In the genomic region with DNA sequence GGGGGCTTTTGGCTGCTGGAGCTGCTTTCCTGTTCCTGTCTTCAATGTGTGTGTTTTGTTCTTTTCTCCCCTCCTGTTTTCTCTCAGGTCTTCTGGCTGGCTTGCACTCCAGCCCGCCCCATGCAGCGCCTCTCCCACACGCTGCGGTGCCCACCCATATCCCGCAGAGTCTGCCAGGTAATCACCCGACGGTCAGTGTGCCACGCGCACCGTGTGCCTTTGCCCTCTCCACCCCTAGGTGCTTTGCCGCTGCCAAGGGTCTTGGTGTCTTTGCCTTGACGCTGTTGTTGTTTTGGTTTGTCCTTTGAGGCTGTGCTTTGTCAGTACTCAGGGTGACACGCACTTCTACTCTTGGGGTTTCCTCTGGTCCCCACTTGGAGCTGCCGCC, we compare ENCODE assay signal across 29 cellular contexts. TPM values are rescaled to one million over a fixed set of nuclear protein-coding genes. Genes with fewer than 3 reads are reported as not detected.
"Had no signal": no experiment of that assay in that cellular context is flagged by ENCODE, and none has a peak within 500 bp of the region (broad histone marks: within the 10 kb centered on the region; RNA-seq: fewer than 3 reads in every experiment).

No MANE protein-coding gene starts in this region.

- H3K27ac Mint-ChIP-seq: activated naive CD8-positive, alpha-beta T cell treated with anti-CD3 and anti-CD28 coated beads for 36 hours; activated T-helper 1 cell treated with anti-CD3 and anti-CD28 coated beads, Interleukin-12 subunit alpha, Interleukin-12 subunit beta, Interleukin-2, Interleukin-4 antibody, amounts not matched to agents 30 ng/mL and 10 ng/mL and 1 ng/mL, durations not matched to agents 14 hours and 24 hours and 36 hours; WTC11 had no signal

- H3K9me3 Mint-ChIP-seq: activated naive CD8-positive, alpha-beta T cell treated with anti-CD3 and anti-CD28 coated beads for 36 hours; activated T-helper 1 cell treated with anti-CD3 and anti-CD28 coated beads, Interleukin-12 subunit alpha, Interleukin-12 subunit beta, Interleukin-2, Interleukin-4 antibody, amounts not matched to agents 30 ng/mL and 10 ng/mL and 1 ng/mL, durations not matched to agents 14 hours and 24 hours and 36 hours; WTC11 had no signal

- H3K4me1 Mint-ChIP-seq: activated naive CD8-positive, alpha-beta T cell treated with anti-CD3 and anti-CD28 coated beads for 36 hours; WTC11 had no signal

- DNase-seq: activated CD4-positive, alpha-beta T cell treated with anti-CD3 and anti-CD28 coated beads for 48 hours; activated CD4-positive, alpha-beta T cell treated with anti-CD3 and anti-CD28 coated beads, Interleukin-2, amount 50 U/mL, for 4 hours; activated CD4-positive, CD25-positive, alpha-beta regulatory T cell treated with anti-CD3 and anti-CD28 coated beads, Interleukin-2, amount 50 U/mL, for 72 hours; activated effector memory CD4-positive, alpha-beta T cell treated with anti-CD3 and anti-CD28 coated beads, Interleukin-2, amount 50 U/mL, for 16 hours; activated naive CD4-positive, alpha-beta T cell treated with Interleukin-2 at 50 U/mL for 16 hours; activated naive CD8-positive, alpha-beta T cell treated with anti-CD3 and anti-CD28 coated beads for 36 hours; activated T-cell treated with anti-CD3 and anti-CD28 coated beads, Interleukin-2, amount 50 U/mL, for 1 hour; caudate nucleus; MG63; MV-4-11; NCI-H1092 treated with DMSO at 0.1 percent for 48 hours; NCI-H1417 treated with DMSO at 0.1 percent for 48 hours; NCI-H1694; NCI-H2029; NCI-H345; NCI-H510A; NCI-H69; NK-92 treated with Interleukin-12 subunit alpha and Interleukin-12 subunit beta, amount 100 ng/mL, for 24 hours; OCI-M1; Right ventricle myocardium superior; RPMI8226; SJCRH30; SW 1271 had no signal

- H3K9me3 ChIP-seq: MG63, SJCRH30 had no signal

- H3K4me3 ChIP-seq: MG63, SJCRH30 had no signal

- H3K4me3 Mint-ChIP-seq: activated naive CD8-positive, alpha-beta T cell treated with anti-CD3 and anti-CD28 coated beads for 36 hours; activated T-helper 1 cell treated with anti-CD3 and anti-CD28 coated beads, Interleukin-12 subunit alpha, Interleukin-12 subunit beta, Interleukin-2, Interleukin-4 antibody, amounts not matched to agents 30 ng/mL and 10 ng/mL and 1 ng/mL, durations not matched to agents 14 hours and 24 hours and 36 hours; WTC11 had no signal

- H3K4me1 ChIP-seq: SJCRH30 had no signal

- H3K27me3 ChIP-seq: MG63, SJCRH30 had no signal

- H3K27me3 Mint-ChIP-seq: activated naive CD8-positive, alpha-beta T cell treated with anti-CD3 and anti-CD28 coated beads for 36 hours had no signal

- H3K27ac ChIP-seq: SJCRH30 had no signal

- ATAC-seq: Panc1, SK-N-SH treated with all-trans-retinoic acid at 6 μM for 48 hours, WTC11 had no signal

RNA-seq across cellular contexts. Expression of a gene that starts 59.7 kb away (rescaled TPM):
- total RNA-seq: activated CD8-positive, alpha-beta memory T cell treated with anti-CD3 and anti-CD28 coated beads for 36 hours; activated naive CD8-positive, alpha-beta T cell treated with anti-CD3 and anti-CD28 coated beads for 36 hours; activated T-helper 1 cell treated with anti-CD3 and anti-CD28 coated beads, Interleukin-12 subunit alpha, Interleukin-12 subunit beta, Interleukin-2, Interleukin-4 antibody, amounts not matched to agents 30 ng/mL and 10 ng/mL and 1 ng/mL, durations not matched to agents 14 hours and 24 hours and 36 hours; T-helper 1 cell treated with Interleukin-12 subunit alpha and Interleukin-12 subunit beta and Interleukin-4 antibody, amounts not matched to agents 30 ng/mL and 1 ng/mL, for 36 hours had no signal
